ENCODE assay signal across 20 cellular contexts in the genomic region with DNA sequence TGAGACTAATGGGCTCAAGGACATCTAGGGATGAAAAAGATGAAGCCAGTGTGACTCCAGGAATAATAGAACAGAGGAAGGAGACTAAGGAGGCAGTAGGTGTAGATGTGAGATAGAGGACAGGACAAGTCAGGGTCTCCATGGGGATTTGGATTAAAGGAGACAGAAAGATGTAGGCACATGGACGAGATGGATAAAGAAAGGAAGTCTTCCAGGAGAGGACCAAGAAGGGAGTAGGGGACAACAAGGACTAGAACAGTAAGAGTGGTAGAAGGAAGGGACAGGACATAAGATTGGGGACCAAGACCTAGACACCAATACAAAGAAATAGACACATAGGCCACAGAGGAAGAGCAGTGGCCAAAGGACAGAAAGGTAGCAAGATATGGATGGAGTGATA. TPM values are rescaled to one million over a fixed set of nuclear protein-coding genes. Genes with fewer than 3 reads are reported as not detected.
DNase-seq lines count a peak whose midpoint lies in the region; ATAC-seq and TF ChIP-seq lines count a peak whose summit lies in the region.
"Had no signal": no experiment of that assay in that cellular context is flagged by ENCODE, and none has a peak within 500 bp of the region (broad histone marks: within the 10 kb centered on the region; RNA-seq: fewer than 3 reads in every experiment).

No MANE protein-coding gene starts in this region.

- no peaks in the 10 kb centered on the region for H3K9me3 Mint-ChIP-seq in activated T-helper 17 cell treated with anti-CD3 and anti-CD28 coated beads, Interleukin-2, amount 50 U/mL, for 72 hours
- peaks cover 16% of the 10 kb centered on the region for H3K9me3 Mint-ChIP-seq in glutamatergic neuron (ENCODE audit: unreplicated experiment)
- H3K9me3 Mint-ChIP-seq in stimulated activated effector memory CD8-positive, alpha-beta T cell treated with anti-CD3 and anti-CD28 coated beads, Interleukin-12 subunit alpha, Interleukin-12 subunit beta, amount 100 ng/mL, for 72 hours: no peaks in the 10 kb centered on the region
- H3K9me3 Mint-ChIP-seq: CD8-positive, alpha-beta memory T cell; IgD-negative memory B cell had no signal

- H3K36me3 Mint-ChIP-seq in T-helper 17 cell (ENCODE audit: low read depth) (no peaks in the 10 kb centered on the region), glutamatergic neuron (ENCODE audit: unreplicated experiment) (peaks cover 10% of the 10 kb centered on the region)
- H3K36me3 Mint-ChIP-seq in activated T-helper 17 cell treated with anti-CD3 and anti-CD28 coated beads, Interleukin-2, amount 50 U/mL, for 72 hours (ENCODE audit: low read depth): no peaks in the 10 kb centered on the region
- H3K36me3 Mint-ChIP-seq in stimulated activated effector memory CD8-positive, alpha-beta T cell treated with anti-CD3 and anti-CD28 coated beads, Interleukin-12 subunit alpha, Interleukin-12 subunit beta, amount 100 ng/mL, for 72 hours: peaks cover 4% of the 10 kb centered on the region
- H3K36me3 Mint-ChIP-seq: CD8-positive, alpha-beta memory T cell; IgD-negative memory B cell had no signal

- no peaks in the 10 kb centered on the region for H3K9me3 ChIP-seq in T-helper 17 cell (ENCODE audit: control insufficient read depth, low read length, poor library complexity, severe bottlenecking)
- H3K9me3 ChIP-seq: BLaER1 treated with 17β-estradiol and CSF1 and Interleukin-3, amounts not matched to agents 10 nM and 100 nM had no signal

- no peak overlapping the region for H3K4me3 Mint-ChIP-seq in T-helper 17 cell
- H3K4me3 Mint-ChIP-seq in activated T-helper 17 cell treated with anti-CD3 and anti-CD28 coated beads, Interleukin-2, amount 50 U/mL, for 72 hours: no peak overlapping the region
- no peak overlapping the region for H3K4me3 Mint-ChIP-seq in glutamatergic neuron (ENCODE audit: unreplicated experiment)
- no peak overlapping the region for H3K4me3 Mint-ChIP-seq in stimulated activated effector memory CD8-positive, alpha-beta T cell treated with anti-CD3 and anti-CD28 coated beads, Interleukin-12 subunit alpha, Interleukin-12 subunit beta, amount 100 ng/mL, for 72 hours
- H3K4me3 Mint-ChIP-seq: B cell had no signal

- peak overlapping the region; percentile 80 for H3K27ac Mint-ChIP-seq in T-helper 17 cell
- H3K27ac Mint-ChIP-seq in activated T-helper 17 cell treated with anti-CD3 and anti-CD28 coated beads, Interleukin-2, amount 50 U/mL, for 72 hours: peak overlapping the region; percentile 13
- peak overlapping the region; percentile 8 for H3K27ac Mint-ChIP-seq in glutamatergic neuron (ENCODE audit: unreplicated experiment)
- peak overlapping the region; percentile 0 for H3K27ac Mint-ChIP-seq in stimulated activated effector memory CD8-positive, alpha-beta T cell treated with anti-CD3 and anti-CD28 coated beads, Interleukin-12 subunit alpha, Interleukin-12 subunit beta, amount 100 ng/mL, for 72 hours
- H3K27ac Mint-ChIP-seq: B cell, IgD-negative memory B cell had no signal

- no peak for TF ChIP-seq CTCF in glutamatergic neuron (IDR thresholded peaks at IDR 0.05; ENCODE audit: partially characterized antibody, unreplicated experiment)

- DNase-seq in T-helper 17 cell (no peak), glutamatergic neuron (no peak), T-helper 1 cell (no peak)
- DNase-seq in stimulated activated effector memory CD8-positive, alpha-beta T cell treated with anti-CD3 and anti-CD28 coated beads, Interleukin-12 subunit alpha, Interleukin-12 subunit beta, amount 100 ng/mL, for 72 hours (ENCODE audit: low spot score in 2 of 2): no peak
- DNase-seq in activated CD4-positive, alpha-beta T cell treated with anti-CD3 and anti-CD28 coated beads, Interleukin-2, amount 50 U/mL, for 48 hours: no peak
- DNase-seq: CD8-positive, alpha-beta memory T cell; COR-L47; DMS 273 treated with DMSO at 0.1 percent for 48 hours; DMS53; DND-41; EL; GM23248; HCEC 1CT had no signal

- H3K27me3 Mint-ChIP-seq in T-helper 17 cell: no peaks in the 10 kb centered on the region
- H3K27me3 Mint-ChIP-seq in activated T-helper 17 cell treated with anti-CD3 and anti-CD28 coated beads, Interleukin-2, amount 50 U/mL, for 72 hours: no peaks in the 10 kb centered on the region
- H3K27me3 Mint-ChIP-seq in glutamatergic neuron (ENCODE audit: unreplicated experiment): peaks cover 5% of the 10 kb centered on the region
- H3K27me3 Mint-ChIP-seq: B cell; CD8-positive, alpha-beta memory T cell; IgD-negative memory B cell had no signal

- no peak for ATAC-seq in T-helper 17 cell
- no peak for ATAC-seq in activated T-helper 17 cell treated with anti-CD3 and anti-CD28 coated beads, Interleukin-2, amount 50 U/mL, for 72 hours (replicated peaks)
- ATAC-seq in stimulated activated effector memory CD8-positive, alpha-beta T cell treated with anti-CD3 and anti-CD28 coated beads, Interleukin-12 subunit alpha, Interleukin-12 subunit beta, amount 100 ng/mL, for 72 hours: no peak

- H3K4me1 Mint-ChIP-seq in T-helper 17 cell: peaks cover 19% of the 10 kb centered on the region
- H3K4me1 Mint-ChIP-seq in activated T-helper 17 cell treated with anti-CD3 and anti-CD28 coated beads, Interleukin-2, amount 50 U/mL, for 72 hours: peaks cover 12% of the 10 kb centered on the region
- peaks cover 44% of the 10 kb centered on the region for H3K4me1 Mint-ChIP-seq in glutamatergic neuron (ENCODE audit: low read depth, unreplicated experiment)
- H3K4me1 Mint-ChIP-seq in stimulated activated effector memory CD8-positive, alpha-beta T cell treated with anti-CD3 and anti-CD28 coated beads, Interleukin-12 subunit alpha, Interleukin-12 subunit beta, amount 100 ng/mL, for 72 hours: peaks cover 11% of the 10 kb centered on the region

RNA-seq across cellular contexts. Expression of gene PCK2, which starts 7.1 kb away (rescaled TPM):
- total RNA-seq in T-helper 17 cell (10 to 100 TPM; 14.2 to 15.5 TPM), glutamatergic neuron (ENCODE audit: unreplicated experiment) (99.9 TPM)
- total RNA-seq in activated T-helper 17 cell treated with anti-CD3 and anti-CD28 coated beads, Interleukin-2, amount 50 U/mL, for 72 hours: 10 to 100 TPM; 31.4 to 57.6 TPM

RNA-seq across cellular contexts. Expression of gene CPNE6, which starts 15.6 kb away (rescaled TPM):
- total RNA-seq in T-helper 17 cell (not detected), glutamatergic neuron (ENCODE audit: unreplicated experiment) (0.44 TPM)
- total RNA-seq in activated T-helper 17 cell treated with anti-CD3 and anti-CD28 coated beads, Interleukin-2, amount 50 U/mL, for 72 hours: not detected
- total RNA-seq: A172; B cell; CD8-positive, alpha-beta memory T cell; G401; GM23248; HT1080 had no signal

RNA-seq across cellular contexts. Expression of gene DCAF11, which starts 27.6 kb away (rescaled TPM):
- 10 to 100 TPM; 75.5 to 86.1 TPM for total RNA-seq in T-helper 17 cell
- 10 to 100 TPM; 72.4 to 94.8 TPM for total RNA-seq in activated T-helper 17 cell treated with anti-CD3 and anti-CD28 coated beads, Interleukin-2, amount 50 U/mL, for 72 hours
- total RNA-seq in glutamatergic neuron (ENCODE audit: unreplicated experiment): 54.1 TPM

RNA-seq across cellular contexts. Expression of gene NRL, which starts 27.7 kb away (rescaled TPM):
- total RNA-seq in T-helper 17 cell (1 to 10 TPM; 2.2 to 3.2 TPM), glutamatergic neuron (ENCODE audit: unreplicated experiment) (3.7 TPM)
- 1 to 10 TPM; 1.7 to 2.5 TPM for total RNA-seq in activated T-helper 17 cell treated with anti-CD3 and anti-CD28 coated beads, Interleukin-2, amount 50 U/mL, for 72 hours
- total RNA-seq: A172 had no signal

RNA-seq across cellular contexts. Expression of gene CARMIL3, which starts 35.2 kb away (rescaled TPM):
- under 1 TPM in 1 of 2 donors, not detected in 1; 0.31 TPM for total RNA-seq in T-helper 17 cell
- 1 to 10 TPM; 2.1 to 4.2 TPM for total RNA-seq in activated T-helper 17 cell treated with anti-CD3 and anti-CD28 coated beads, Interleukin-2, amount 50 U/mL, for 72 hours
- total RNA-seq in glutamatergic neuron (ENCODE audit: unreplicated experiment): 108 TPM
- total RNA-seq: GM23248 had no signal

Comparison
In these comparisons a context has a peak if more than half of its experiments do, and no peak if none do; other contexts are left out.
1. H3K27ac Mint-ChIP-seq: peak in every context shown above with its lines; median percentile 80 in T-helper 17 cell; 13 in activated T-helper 17 cell treated with anti-CD3 and anti-CD28 coated beads, Interleukin-2, amount 50 U/mL, for 72 hours; 8 in glutamatergic neuron; 0 in stimulated activated effector memory CD8-positive, alpha-beta T cell treated with anti-CD3 and anti-CD28 coated beads, Interleukin-12 subunit alpha, Interleukin-12 subunit beta, amount 100 ng/mL, for 72 hours.